1 cellular context compared by ENCODE assay signal in genomic region chr7:69803699-69804516, GRCh38.
A peak's percentile ranks its signal among the peaks of the same experiment; 100 is the strongest.
TF ChIP-seq lines count a peak whose summit lies in the region.

No MANE protein-coding gene starts in this region.

TF ChIP-seq in GM12878, 131 proteins besides CTCF, POLR2A, EP300 and RAD21 (continued from another document):
- TF ChIP-seq MLLT1 (IDR thresholded peaks at IDR 0.05) (peak; percentile 91), MTA2 (IDR thresholded peaks at IDR 0.05; ENCODE audit: low read depth) (peak; percentile 100), E2F4 (IDR thresholded peaks at IDR 0.05; ENCODE audit: low read depth, low read length) (no peak), MEF2A (IDR thresholded peaks at IDR 0.05; ENCODE audit: insufficient read depth, low read depth, low read length) (peak; percentile 57), STAT1 (conservative IDR thresholded peaks at IDR 0.05) (no peak), SKIL (IDR thresholded peaks at IDR 0.05; ENCODE audit: low read depth, poor library complexity, severe bottlenecking) (peak; percentile 92), PAX5 (IDR thresholded peaks at IDR 0.05; ENCODE audit: borderline replicate concordance, low read depth, low read length) (peak; percentile 93), SMAD1 (IDR thresholded peaks at IDR 0.05; ENCODE audit: low read depth, partially characterized antibody) (peak; percentile 93), SMC3 (IDR thresholded peaks at IDR 0.05; ENCODE audit: borderline replicate concordance, low read length) (peak; percentile 40; the same call in 1 of the 2 replicates), RAD51 (IDR thresholded peaks at IDR 0.05) (peak; percentile 26; the same call in 1 of the 2 replicates), IKZF2 (IDR thresholded peaks at IDR 0.05) (peak; percentile 94 to 95), TAF1 (IDR thresholded peaks at IDR 0.05; ENCODE audit: borderline replicate concordance, low read depth, low read length) (peak; percentile 50; the same call in 1 of the 2 replicates), GATAD2B (conservative IDR thresholded peaks at IDR 0.05; ENCODE audit: low read depth) (peak; percentile 99), CHD4 (IDR thresholded peaks at IDR 0.05) (no peak), IKZF1 (conservative IDR thresholded peaks at IDR 0.05) (peak; percentile 92), DPF2 (IDR thresholded peaks at IDR 0.05) (peak; percentile 95), KLF5 (IDR thresholded peaks at IDR 0.05; ENCODE audit: partially characterized antibody) (peak; percentile 58), TCF7 (IDR thresholded peaks at IDR 0.05; ENCODE audit: borderline replicate concordance) (peak; percentile 94), ETV6 (conservative IDR thresholded peaks at IDR 0.05 in 1 of 2, IDR thresholded peaks at IDR 0.05 in 1 of 2; ENCODE audit: borderline replicate concordance in 1 of 2, low read depth in 1 of 2) (peak in 1 of 2 experiments; percentile 78; a peak in 1 of 4 replicates)
